Comparison of ENCODE assay signal across 8 cellular contexts in the genomic region with DNA sequence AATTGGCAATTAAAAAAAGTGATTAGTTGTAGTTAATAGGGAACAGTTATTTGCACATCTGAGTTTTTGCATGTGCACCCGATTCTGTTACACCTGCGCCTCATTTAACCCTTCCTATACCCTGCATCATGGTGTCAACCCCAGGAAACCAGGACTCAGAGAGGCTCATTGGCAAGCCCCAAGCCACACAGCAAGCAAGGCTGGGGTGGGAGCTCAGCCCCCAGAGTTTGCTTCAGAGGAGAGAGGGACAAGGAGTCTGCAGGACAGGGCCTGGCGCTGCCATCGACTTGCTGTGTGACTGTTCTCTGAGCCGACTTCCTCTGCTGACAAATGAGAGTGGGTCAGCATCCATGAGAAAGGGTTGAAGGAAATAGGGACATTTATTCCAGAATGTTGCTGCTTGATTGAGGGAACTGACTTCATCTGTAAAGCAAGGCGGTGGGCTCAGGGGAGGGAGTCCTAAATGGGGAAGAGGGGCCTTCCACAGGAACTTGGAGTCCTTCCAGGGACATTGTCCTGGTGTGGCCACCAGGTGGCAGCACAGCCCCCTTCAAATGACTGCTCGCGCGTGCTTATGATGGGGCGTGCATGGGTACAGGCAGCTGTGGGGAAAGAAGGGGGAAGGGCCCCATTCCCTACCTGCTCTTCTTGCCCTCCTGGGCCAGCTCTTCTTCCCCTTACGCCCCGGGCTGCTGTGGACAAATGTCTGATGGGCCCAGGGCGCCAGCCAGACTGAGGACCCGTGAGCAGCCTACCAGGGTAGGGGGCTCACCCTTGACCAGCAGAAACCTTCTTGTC. TPM values are rescaled to one million over a fixed set of nuclear protein-coding genes. Genes with fewer than 3 reads are reported as not detected.
DNase-seq lines count a peak whose midpoint lies in the region; ATAC-seq, FAIRE-seq and TF ChIP-seq lines count a peak whose summit lies in the region.

No MANE protein-coding gene starts in this region.

- H3K27ac ChIP-seq in endothelial cell of umbilical vein (ENCODE audit: insufficient read depth, low read depth, low read length), result no peak overlapping the region

- no peak for ATAC-seq in HG03460 (IDR thresholded peaks at IDR 0.05; ENCODE audit: unreplicated experiment)

- peaks cover 14% of the 10 kb centered on the region for H3K4me1 ChIP-seq in endothelial cell of umbilical vein (ENCODE audit: control insufficient read depth, extremely low read depth, insufficient read depth, low read length)

- H3K4me2 ChIP-seq in endothelial cell of umbilical vein (ENCODE audit: insufficient read depth, low read length), result no peak overlapping the region

- POLR2A ChIA-PET in endothelial cell of umbilical vein (lab: Charles Lee), result no interaction called here

- BruUV-seq in endothelial cell of umbilical vein (replicated peaks; lab: Mats Ljungman, UMichigan), result no TSS peak

- TF ChIP-seq POLR2A in endothelial cell of umbilical vein (IDR thresholded peaks at IDR 0.05; ENCODE audit: low read depth, low read length), result no peak

- H3K9me1 ChIP-seq in endothelial cell of umbilical vein (replicated peaks; ENCODE audit: control insufficient read depth, extremely low read depth, insufficient read depth, low read length), result no peaks in the 10 kb centered on the region

- H3K27me3 ChIP-seq in endothelial cell of umbilical vein (ENCODE audit: control insufficient read depth in 2 of 2, insufficient read depth in 2 of 2, low read length in 2 of 2), result no peaks in the 10 kb centered on the region

- H3K79me2 ChIP-seq in endothelial cell of umbilical vein (ENCODE audit: control insufficient read depth, insufficient read depth, low read length), result no peaks in the 10 kb centered on the region

- peak; percentile 83 for FAIRE-seq in endothelial cell of umbilical vein (lab: Jason Lieb, UNC)

- CTCF ChIA-PET in endothelial cell of umbilical vein (lab: Charles Lee), result interaction anchor here (0.5 to 5.7 kb wide), 21 partner anchors 10 to 353 kb away, joined by 3 to 111 read pairs (median 4); partner anchors contain the start of gene RASD1

- H3K36me3 ChIP-seq in endothelial cell of umbilical vein (ENCODE audit: control insufficient read depth in 2 of 2, extremely low read depth in 1 of 2, insufficient read depth in 2 of 2, low read length in 2 of 2), result no peaks in the 10 kb centered on the region

- no peak overlapping the region for H2AFZ ChIP-seq in endothelial cell of umbilical vein (ENCODE audit: low read depth, low read length)

- dilution Hi-C loops in endothelial cell of umbilical vein (cut with MboI; ENCODE audit: extremely low pct_ligation_motif_present, low sequenced_read_pairs), result no loop called here

- peak; percentile 82 to 90 for TF ChIP-seq CTCF in endothelial cell of umbilical vein (IDR thresholded peaks at IDR 0.05; ENCODE audit: extremely low read depth in 1 of 2, insufficient read depth in 1 of 2, low read depth in 1 of 2, low read length in 2 of 2)

- H3K9ac ChIP-seq in endothelial cell of umbilical vein (replicated peaks; ENCODE audit: extremely low read depth, insufficient read depth, low read length), result no peak overlapping the region

- no peak overlapping the region for H3K4me3 ChIP-seq in endothelial cell of umbilical vein (replicated peaks in 1 of 3; ENCODE audit: insufficient read depth in 1 of 3, low read depth in 1 of 3, low read length in 3 of 3)

- no peaks in the 10 kb centered on the region for H4K20me1 ChIP-seq in endothelial cell of umbilical vein (replicated peaks; ENCODE audit: control insufficient read depth, extremely low read depth, insufficient read depth, low read length)

- DNase-seq in C1 segment of cervical spinal cord (lab: John Stamatoyannopoulos, UW) (peak in 11 of 14 donors; percentile 20 to 58 (median 32)), HT1080 (ENCODE audit: low read depth) (peak; percentile 55), NOMO-1 treated with dmso at 0.1 percent for 144 hours (lab: John Stamatoyannopoulos, UW; ENCODE audit: unreplicated experiment) (peak; percentile 46), endothelial cell of umbilical vein (ENCODE audit: low read depth, low spot score) (peak; percentile 75), mucosa of gallbladder (ENCODE audit: low spot score) (peak; percentile 63)
- DNase-seq in activated CD8-positive, alpha-beta memory T cell treated with anti-CD3 and anti-CD28 coated beads, Interleukin-2, amount 50 U/mL, for 1 hour (ENCODE audit: extremely low read depth), result peak; percentile 40
- DNase-seq in stimulated activated CD8-positive, alpha-beta memory T cell treated with anti-CD3 and anti-CD28 coated beads, Interleukin-7, amount 100 ng/mL, for 24 hours (ENCODE audit: low read depth), result peak; percentile 62

- intact Hi-C loops in endothelial cell of umbilical vein (cut with micrococcal nuclease), result loop anchor here (1.0 to 5.0 kb wide), 2 partner anchors 212 to 308 kb away; no protein-coding TSS in a partner anchor

- H3K9me3 ChIP-seq in endothelial cell of umbilical vein (replicated peaks; ENCODE audit: control insufficient read depth, insufficient read depth, low read length), result no peaks in the 10 kb centered on the region

TF ChIP-seq in endothelial cell of umbilical vein, 7 proteins besides CTCF, POLR2A, EP300 and RAD21:
- no peak for TF ChIP-seq POLR2AphosphoS5 (IDR thresholded peaks at IDR 0.05; ENCODE audit: insufficient read depth, low read depth, low read length)
- no peak for TF ChIP-seq EZH2 (IDR thresholded peaks at IDR 0.05; ENCODE audit: borderline replicate concordance, low read depth, low read length, severe bottlenecking)
- TF ChIP-seq GATA2 (IDR thresholded peaks at IDR 0.05; ENCODE audit: insufficient read depth, insufficient read length, low read depth, low read length), result no peak
- TF ChIP-seq JUN (IDR thresholded peaks at IDR 0.05; ENCODE audit: borderline replicate concordance, insufficient read depth, insufficient read length, low read depth), result no peak
- TF ChIP-seq, protein P1, sequence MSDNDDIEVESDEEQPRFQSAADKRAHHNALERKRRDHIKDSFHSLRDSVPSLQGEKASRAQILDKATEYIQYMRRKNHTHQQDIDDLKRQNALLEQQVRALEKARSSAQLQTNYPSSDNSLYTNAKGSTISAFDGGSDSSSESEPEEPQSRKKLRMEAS (IDR thresholded peaks at IDR 0.05; ENCODE audit: insufficient read depth, insufficient read length), result no peak
- no peak for TF ChIP-seq FOS (IDR thresholded peaks at IDR 0.05; ENCODE audit: borderline replicate concordance, insufficient read depth, low read length)
- TF ChIP-seq MYC (IDR thresholded peaks at IDR 0.05; ENCODE audit: low read depth, low read length), result no peak

RNA-seq across cellular contexts. Expression of gene NT5M, which starts 51.6 kb away (rescaled TPM):
- 1.9 and 2.9 TPM in 2 replicates for total RNA-seq in HT1080 (2014; rRNA removed; shearing (Covaris generic))
- polyA plus RNA-seq in HT1080 (2015; cell fraction: cytosol; rRNA removed), result 2.7 and 2.9 TPM in 2 replicates
- 3.0 and 5.5 TPM in 2 replicates for polyA plus RNA-seq in HT1080 (2015; cell fraction: nucleus; rRNA removed)
- total RNA-seq in endothelial cell of umbilical vein (2.1 and 3.0 TPM in 2 replicates), mucosa of gallbladder (3.2 TPM)
- 0.91 and 1.8 TPM in 2 replicates for polyA plus RNA-seq in endothelial cell of umbilical vein
- 0.79 and 1.2 TPM in 2 replicates for polyA plus RNA-seq in endothelial cell of umbilical vein (2011; cell fraction: cytosol; rRNA removed)
- polyA plus RNA-seq in endothelial cell of umbilical vein (2011; cell fraction: nucleus; rRNA removed), result 0.80 and 1.1 TPM in 2 replicates
- 0.64 and 1.9 TPM in 2 replicates for polyA plus RNA-seq in endothelial cell of umbilical vein (2012)
- polyA minus RNA-seq in endothelial cell of umbilical vein, result 0.27 and 0.45 TPM in 2 replicates
- polyA minus RNA-seq in endothelial cell of umbilical vein (2011; cell fraction: cytosol; rRNA and poly(A)+ RNA removed), result 2.5 TPM
- 0.43 TPM in 1 of 2 replicates, not detected in the other for polyA minus RNA-seq in endothelial cell of umbilical vein (2011; cell fraction: nucleus; rRNA and poly(A)+ RNA removed)
